20 cellular contexts compared by ENCODE assay signal in the genomic region with DNA sequence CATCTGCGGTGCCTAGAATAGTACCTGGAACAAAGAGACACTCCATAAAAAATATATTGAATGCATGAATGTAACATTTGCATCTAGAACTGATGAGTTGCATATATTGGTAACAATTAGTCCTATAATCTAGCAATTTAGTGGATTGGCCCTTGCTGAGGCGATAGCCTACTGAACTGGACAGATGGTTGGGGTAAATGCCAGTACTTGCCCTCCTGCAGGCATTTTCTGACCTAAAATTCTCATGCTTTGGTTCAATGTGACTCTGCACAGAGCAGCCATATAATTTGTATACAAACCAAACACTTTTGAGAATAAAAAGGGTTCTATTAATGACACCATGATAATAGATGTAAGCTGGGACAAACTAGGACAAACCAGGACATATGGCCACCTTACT.
"Had no signal": no experiment of that assay in that cellular context is flagged by ENCODE, and none has a peak within 500 bp of the region (broad histone marks: within the 10 kb centered on the region; RNA-seq: fewer than 3 reads in every experiment).

No MANE protein-coding gene starts in this region.

- H3K27ac ChIP-seq: coronary artery, dorsolateral prefrontal cortex, esophagus squamous epithelium, gastrocnemius medialis, heart left ventricle, left lung, lower lobe of right lung had no signal

- H3K27me3 ChIP-seq: dorsolateral prefrontal cortex, esophagus squamous epithelium, gastrocnemius medialis, heart left ventricle, left lung had no signal

- H3K9me3 Mint-ChIP-seq: mesothelial cell of epicardium had no signal

- H3K4me3 ChIP-seq: coronary artery, dorsolateral prefrontal cortex, esophagus squamous epithelium, gastrocnemius medialis, heart left ventricle, left lung, lower lobe of right lung, mucosa of descending colon had no signal

- H3K4me1 ChIP-seq: esophagus squamous epithelium, gastrocnemius medialis, left lung, lower lobe of right lung had no signal

- H3K36me3 Mint-ChIP-seq: mesothelial cell of epicardium, naive B cell had no signal

- H3K4me3 Mint-ChIP-seq: mesothelial cell of epicardium, naive B cell had no signal

- H3K9me3 ChIP-seq: esophagus squamous epithelium, gastrocnemius medialis, heart left ventricle, left lung, lower lobe of right lung, mucosa of descending colon had no signal

- DNase-seq: dermis blood vessel endothelial cell; effector CD4-positive, alpha-beta T cell; effector memory CD4-positive, alpha-beta T cell; esophagus squamous epithelium; foreskin fibroblast; foreskin melanocyte; gastrocnemius medialis; heart left ventricle; hippocampal formation; left cardiac atrium; left lung; left ventricle myocardium superior; lower lobe of right lung; mesenchymal stem cell; mucosa of descending colon; naive B cell had no signal

- H3K27me3 Mint-ChIP-seq: naive B cell had no signal

- H3K4me1 Mint-ChIP-seq: naive B cell had no signal

- ATAC-seq: esophagus mucosa, gastrocnemius medialis, left lung, lower lobe of right lung, mucosa of descending colon had no signal

- H3K36me3 ChIP-seq: esophagus squamous epithelium, gastrocnemius medialis, heart left ventricle, left lung, lower lobe of right lung had no signal

- H3K27ac Mint-ChIP-seq: naive B cell had no signal
